8 cellular contexts compared by ENCODE assay signal in the genomic region with DNA sequence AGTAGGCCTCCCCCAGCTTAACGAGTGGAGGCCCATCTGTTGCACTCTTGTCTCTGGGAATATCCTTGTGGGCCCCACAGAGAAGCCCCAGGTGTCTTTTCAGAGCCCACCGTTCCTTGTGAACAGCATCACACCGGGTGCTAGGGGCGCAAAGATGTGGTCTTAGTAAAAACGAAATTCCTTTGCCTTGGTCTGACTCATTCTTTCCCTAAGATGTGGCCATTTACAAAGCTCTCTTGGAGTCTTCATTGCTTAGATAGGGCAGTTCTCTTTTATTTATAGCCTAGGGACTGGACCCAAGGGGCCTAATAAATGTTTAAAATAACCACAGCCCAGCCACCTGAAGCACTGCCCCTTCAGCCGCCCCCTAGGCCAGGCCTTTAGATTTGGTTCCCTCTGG. TPM values are rescaled to one million over a fixed set of nuclear protein-coding genes. Genes with fewer than 3 reads are reported as not detected.
DNase-seq lines count a peak whose midpoint lies in the region; ATAC-seq, FAIRE-seq and TF ChIP-seq lines count a peak whose summit lies in the region.

No MANE protein-coding gene starts in this region.

- H3K79me1 ChIP-seq in H9 (ENCODE audit: insufficient read depth, low read depth, low read length, poor library complexity, severe bottlenecking): no peaks in the 10 kb centered on the region

- no peaks in the 10 kb centered on the region for H3K27me3 ChIP-seq in H9 (ENCODE audit: insufficient read depth, low read length)
- H3K27me3 ChIP-seq in ascending aorta: no peaks in the 10 kb centered on the region
- no peaks in the 10 kb centered on the region for H3K27me3 ChIP-seq in pancreas
- H3K27me3 ChIP-seq in H7 (ENCODE audit: control insufficient read depth, insufficient read depth, low read length): no peaks in the 10 kb centered on the region

- TF ChIP-seq CTCF in GM10266 (IDR thresholded peaks at IDR 0.05; ENCODE audit: control insufficient read depth, insufficient read depth, low read depth, missing control alignments) (no peak), H9 (conservative IDR thresholded peaks at IDR 0.05) (no peak), ascending aorta (IDR thresholded peaks at IDR 0.05) (no peak), pancreas (IDR thresholded peaks at IDR 0.05) (no peak)

- intact Hi-C loops in ascending aorta (cut with DNase I): no loop called here
- intact Hi-C loops in pancreas (cut with DNase I): loop anchor here in 1 of 3 donors (10.0 kb wide), 1 partner anchor 132 kb away; a partner anchor contains a TSS

- DNase-seq in GM10266 (ENCODE audit: extremely low spot score): peak; percentile 64
- no peak for DNase-seq in H9
- no peak for DNase-seq in ascending aorta (ENCODE audit: low spot score in 2 of 2)
- DNase-seq in pancreas: no peak
- no peak for DNase-seq in KG1 (lab: John Stamatoyannopoulos, UW)
- no peak for DNase-seq in H7
- DNase-seq in T-cell: no peak
- DNase-seq in SIG-M5 (lab: John Stamatoyannopoulos, UW): no peak

- H2AK5ac ChIP-seq in H9 (ENCODE audit: insufficient read length, low read length): no peak overlapping the region

- H3K18ac ChIP-seq in H9 (ENCODE audit: insufficient read length, low read depth, low read length): no peak overlapping the region

- no peak overlapping the region for H2BK12ac ChIP-seq in H9 (ENCODE audit: insufficient read length, low read depth, low read length)

- peaks cover 12 to 25% (median 19%) of the 10 kb centered on the region in 3 experiments; a peak in 6 of 7 replicates for H3K36me3 Mint-ChIP-seq in H9 (ENCODE audit: insufficient read depth in 1 of 3, low read depth in 3 of 3)
- H3K36me3 Mint-ChIP-seq in T-cell: peaks cover 24% of the 10 kb centered on the region

- no peak overlapping the region for H2BK120ac ChIP-seq in H9 (ENCODE audit: low read depth, low read length, poor library complexity, severe bottlenecking)

- H4K20me1 ChIP-seq in H9 (ENCODE audit: control insufficient read depth, insufficient read depth, insufficient read length): no peaks in the 10 kb centered on the region

- no peaks in the 10 kb centered on the region for H3K27me3 Mint-ChIP-seq in H9 (ENCODE audit: low read depth)
- H3K27me3 Mint-ChIP-seq in T-cell: no peaks in the 10 kb centered on the region

- H2AFZ ChIP-seq in H9 (ENCODE audit: low read length): no peak overlapping the region

- peaks cover 12 to 35% of the 10 kb centered on the region in 2 experiments for H3K4me1 Mint-ChIP-seq in H9
- H3K4me1 Mint-ChIP-seq in T-cell: peaks cover 0 to 6% (median 2%) of the 10 kb centered on the region in 3 donors

- no peak for FAIRE-seq in pancreas (lab: Jason Lieb, UNC)

- H3K4me1 ChIP-seq in H9 (ENCODE audit: insufficient read depth, low read length): peaks cover 7% of the 10 kb centered on the region; the same call in 1 of the 2 replicates
- peaks cover 42 to 70% of the 10 kb centered on the region in 2 donors for H3K4me1 ChIP-seq in ascending aorta
- H3K4me1 ChIP-seq in pancreas: peaks cover 28 to 41% (median 38%) of the 10 kb centered on the region in 3 donors

- H3K27ac Mint-ChIP-seq in H9 (no peak overlapping the region), T-cell (no peak overlapping the region)

- H3K36me3 ChIP-seq in ascending aorta (peaks cover 0 to 12% of the 10 kb centered on the region in 2 donors), pancreas (peaks cover 0 to 6% (median 0%) of the 10 kb centered on the region in 3 donors), H7 (replicated peaks; ENCODE audit: control insufficient read depth, insufficient read depth, low read length) (peaks cover 14% of the 10 kb centered on the region)

- no peak overlapping the region for H2BK15ac ChIP-seq in H9 (ENCODE audit: low read depth, low read length)

- H2BK5ac ChIP-seq in H9 (ENCODE audit: insufficient read length, low read length): no peak overlapping the region

- no peak overlapping the region for H3K4ac ChIP-seq in H9 (ENCODE audit: low read depth, low read length)

- H3K23me2 ChIP-seq in H9 (ENCODE audit: insufficient read length, low read depth, low read length, poor library complexity, severe bottlenecking): no peaks in the 10 kb centered on the region

- no peak overlapping the region for H3T11ph ChIP-seq in H9 (ENCODE audit: low read length)

- H3K4me3 Mint-ChIP-seq in H9 (no peak overlapping the region), T-cell (no peak overlapping the region)

- WGBS in H9 (ENCODE audit: extremely low coverage, insufficient read length, low lambda C conversion rate): no CpG with 5 or more reads among the region's 6 CpGs
- 89 to 92% methylated on average over 6 of the region's 6 CpGs for WGBS in pancreas, 2 donors

- H3K56ac ChIP-seq in H9 (ENCODE audit: insufficient read length, low read depth, low read length): no peak overlapping the region

- H4K5ac ChIP-seq in H9 (ENCODE audit: insufficient read length, low read depth, low read length): no peak overlapping the region

- H3K27ac ChIP-seq in H9 (ENCODE audit: insufficient read length, low read depth, low read length) (no peak overlapping the region), ascending aorta (peak overlapping the region; percentile 96 to 97), pancreas (peak overlapping the region; percentile 99 to 100 (median 99))

- no peaks in the 10 kb centered on the region for H3K79me2 ChIP-seq in H9 (ENCODE audit: insufficient read depth, low read length)

- CTCF ChIA-PET in T-cell (lab: Charles Lee): interaction anchor here in 1 of 2 donors (0.9 kb wide), 1 partner anchor 186 kb away, joined by 3 read pairs; no protein-coding TSS in a partner anchor

- no peaks in the 10 kb centered on the region for H3K9me3 ChIP-seq in H9 (ENCODE audit: control insufficient read depth, low read depth, low read length)
- no peaks in the 10 kb centered on the region for H3K9me3 ChIP-seq in ascending aorta
- no peaks in the 10 kb centered on the region for H3K9me3 ChIP-seq in pancreas

- no peak overlapping the region for H3K4me2 ChIP-seq in H9 (ENCODE audit: insufficient read depth, insufficient read length, low read length)

- POLR2A ChIA-PET in T-cell (lab: Charles Lee): no interaction called here

- ATAC-seq in pancreas (no peak), T-cell (replicated peaks in 1 of 4) (no peak)

- H3K9ac ChIP-seq in H9 (ENCODE audit: extremely low read depth, insufficient read length, low read length): no peak overlapping the region

- no peak overlapping the region for H3K23ac ChIP-seq in H9 (ENCODE audit: insufficient read length, low read depth, low read length)

- no peak overlapping the region for H4K91ac ChIP-seq in H9 (ENCODE audit: insufficient read length, low read depth, low read length)

- H3K4me3 ChIP-seq in ascending aorta (peak overlapping the region in 1 of 2 donors; percentile 56), pancreas (no peak overlapping the region), H7 (ENCODE audit: insufficient read depth, low read depth, low read length) (no peak overlapping the region)

- H3K9me3 Mint-ChIP-seq in H9 (no peaks in the 10 kb centered on the region; a peak in 1 of 5 replicates), T-cell (no peaks in the 10 kb centered on the region)

- H2BK20ac ChIP-seq in H9 (ENCODE audit: low read depth, low read length, poor library complexity, severe bottlenecking): no peak overlapping the region

- H3K14ac ChIP-seq in H9 (ENCODE audit: insufficient read depth, low read length): 0 out of 2 replicates have a peak overlapping the region, but pooled peaks have one; percentile 8

- H4K8ac ChIP-seq in H9 (replicated peaks; ENCODE audit: insufficient read length, low read depth, low read length): no peak overlapping the region

RNA-seq across cellular contexts. Expression of a gene that starts 52.8 kb away (rescaled TPM):
- total RNA-seq in H9 (2021) (53.6 and 57.5 TPM in 2 replicates), ascending aorta (0.75 TPM), pancreas (10 to 100 TPM in 3 of 6 donors, 1 to 10 TPM in 3; 6.2 to 13.7 (median 10.1) TPM), T-cell (10 to 100 TPM; 13.7 to 16.4 (median 14.0) TPM)
- 10 to 100 TPM; 19.3 to 29.5 TPM for polyA plus RNA-seq in pancreas
- 42.7 and 45.9 TPM in 2 replicates for total RNA-seq in H7 (2014; rRNA removed; shearing (Covaris generic))
